25 cellular contexts compared by ENCODE assay signal in the genomic region with DNA sequence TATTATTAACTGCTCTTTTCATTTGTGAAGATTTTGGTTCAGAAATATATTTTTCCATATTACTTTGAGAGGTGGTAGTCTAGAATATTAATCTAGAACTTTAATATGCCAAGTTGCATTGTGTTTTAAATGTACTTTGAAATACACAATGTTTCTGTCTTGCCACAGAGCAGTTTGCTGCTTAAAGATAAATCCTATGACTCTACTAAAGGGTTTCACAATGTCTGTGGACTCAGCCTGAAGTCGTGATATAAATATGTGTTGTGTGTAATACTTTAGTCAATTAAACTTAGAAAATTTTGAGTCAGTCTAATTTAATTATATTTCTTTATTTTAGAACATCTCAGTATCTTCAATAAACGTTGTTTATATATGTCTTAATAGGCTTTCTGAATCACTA.
"Had no signal": no experiment of that assay in that cellular context is flagged by ENCODE, and none has a peak within 500 bp of the region (broad histone marks: within the 10 kb centered on the region; RNA-seq: fewer than 3 reads in every experiment).

No MANE protein-coding gene starts in this region.

- ATAC-seq: activated CD8-positive, alpha-beta T cell treated with anti-CD3 and anti-CD28 coated beads for 36 hours; activated naive CD8-positive, alpha-beta T cell treated with anti-CD3 and anti-CD28 coated beads, Interleukin-2, amount 50 U/mL, for 24 hours; activated T-cell treated with anti-CD3 and anti-CD28 coated beads, Interleukin-2, amount 50 U/mL, for 4 hours; activated T-helper 17 cell treated with anti-CD3 and anti-CD28 coated beads, Interleukin-2, amount 50 U/mL, for 72 hours; heart right ventricle; left lung; lower lobe of right lung; natural killer cell; stimulated activated naive CD8-positive, alpha-beta T cell treated with anti-CD3 and anti-CD28 coated beads, Interleukin-15, Interleukin-2, amounts not matched to agents 100 U/mL and 50 U/mL, for 24 hours had no signal

- H3K9ac ChIP-seq: neural progenitor cell had no signal

- H3K4me1 ChIP-seq: esophagus squamous epithelium, heart right ventricle, left lung, lower lobe of right lung, neural progenitor cell, right atrium auricular region, uterus had no signal

- H3K4me3 ChIP-seq: esophagus squamous epithelium, heart right ventricle, left lung, lower lobe of right lung, neural progenitor cell, right atrium auricular region, thoracic aorta, uterus had no signal

- DNase-seq: activated B cell treated with CpG ODN at 0.5 μM for 24 hours; activated CD4-positive, alpha-beta T cell treated with anti-CD3 and anti-CD28 coated beads, Interleukin-2, amount 50 U/mL, for 1 hour; activated CD8-positive, alpha-beta T cell treated with anti-CD3 and anti-CD28 coated beads for 36 hours; activated gamma-delta T cell treated with Interleukin-2 at 50 U/mL for 16 hours; activated naive CD8-positive, alpha-beta T cell treated with anti-CD3 and anti-CD28 coated beads, Interleukin-2, amount 50 U/mL, for 24 hours; activated T-cell treated with anti-CD3 and anti-CD28 coated beads, Interleukin-2, amount 50 U/mL, for 4 hours; anterior cingulate cortex; effector CD4-positive, alpha-beta T cell; esophagus squamous epithelium; foreskin fibroblast; heart right ventricle; left lung; lower lobe of right lung; mesenchymal stem cell; natural killer cell; occipital lobe; stimulated activated CD4-positive, alpha-beta T cell treated with anti-CD3 and anti-CD28 coated beads, Interleukin-4, amount 100 ng/mL, for 1 hour; stimulated activated naive CD8-positive, alpha-beta T cell treated with anti-CD3 and anti-CD28 coated beads, Interleukin-15, Interleukin-2, amounts not matched to agents 100 U/mL and 50 U/mL, for 24 hours; T-helper 1 cell; uterus had no signal

- H3K27me3 ChIP-seq: esophagus squamous epithelium, heart right ventricle, left lung, neural progenitor cell, right atrium auricular region, uterus had no signal

- H3K36me3 ChIP-seq: esophagus squamous epithelium, heart right ventricle, left lung, lower lobe of right lung, neural progenitor cell, right atrium auricular region, thoracic aorta, uterus had no signal

- H3K4me2 ChIP-seq: neural progenitor cell had no signal

- H3K27ac ChIP-seq: epithelial cell of prostate, esophagus squamous epithelium, heart right ventricle, left lung, lower lobe of right lung, neural progenitor cell, right atrium auricular region, thoracic aorta, uterus had no signal

- H2AFZ ChIP-seq: neural progenitor cell had no signal

- H3K9me3 ChIP-seq: esophagus squamous epithelium, left lung, lower lobe of right lung, right atrium auricular region, thoracic aorta, uterus had no signal
